16 cellular contexts compared by ENCODE assay signal in genomic region chr1:78079580-78079979, GRCh38. TPM values are rescaled to one million over a fixed set of nuclear protein-coding genes. Genes with fewer than 3 reads are reported as not detected.
DNase-seq lines count a peak whose midpoint lies in the region; ATAC-seq and TF ChIP-seq lines count a peak whose summit lies in the region.
"Had no signal": no experiment of that assay in that cellular context is flagged by ENCODE, and none has a peak within 500 bp of the region (broad histone marks: within the 10 kb centered on the region; RNA-seq: fewer than 3 reads in every experiment).

No MANE protein-coding gene starts in this region.

- peak; percentile 59 for ATAC-seq in PC-3
- ATAC-seq in psoas muscle, result no peak
- ATAC-seq in GM18867 (IDR thresholded peaks at IDR 0.05; ENCODE audit: unreplicated experiment), result no peak
- no peak for ATAC-seq in naive thymus-derived CD4-positive, alpha-beta T cell
- ATAC-seq: gastroesophageal sphincter had no signal

- no peaks in the 10 kb centered on the region for H3K9me2 ChIP-seq in PC-3 (replicated peaks; ENCODE audit: low read length)

- H3K4me1 Mint-ChIP-seq in naive thymus-derived CD4-positive, alpha-beta T cell, result peaks cover 0 to 30% (median 14%) of the 10 kb centered on the region in 7 donors

- no peaks in the 10 kb centered on the region for H3K36me3 Mint-ChIP-seq in naive thymus-derived CD4-positive, alpha-beta T cell

- no peak overlapping the region for H2AFZ ChIP-seq in PC-3 (ENCODE audit: low read length)
- H2AFZ ChIP-seq: parathyroid adenoma had no signal

- H3F3A ChIP-seq in PC-3 (ENCODE audit: low read length, unreplicated experiment), result no peaks in the 10 kb centered on the region

- TF ChIP-seq CTCF in PC-3 (conservative IDR thresholded peaks at IDR 0.05; ENCODE audit: low read depth, low read length) (no peak), choroid plexus epithelial cell (conservative IDR thresholded peaks at IDR 0.05; ENCODE audit: low read depth, low read length) (no peak), psoas muscle (IDR thresholded peaks at IDR 0.05) (no peak), vagina (IDR thresholded peaks at IDR 0.05) (no peak)

- H3K9me3 Mint-ChIP-seq in naive thymus-derived CD4-positive, alpha-beta T cell, result peaks cover 0 to 2% (median 0%) of the 10 kb centered on the region in 11 donors

- H3K27me3 ChIP-seq in PC-3 (ENCODE audit: low read length), result no peaks in the 10 kb centered on the region
- H3K27me3 ChIP-seq in psoas muscle (ENCODE audit: insufficient read depth in 3 of 3, low read length in 2 of 3), result no peaks in the 10 kb centered on the region
- no peaks in the 10 kb centered on the region for H3K27me3 ChIP-seq in vagina
- no peaks in the 10 kb centered on the region for H3K27me3 ChIP-seq in naive thymus-derived CD4-positive, alpha-beta T cell (ENCODE audit: control insufficient read depth in 2 of 2, insufficient read depth in 2 of 2, low read length in 2 of 2)
- H3K27me3 ChIP-seq: BLaER1, gastroesophageal sphincter, tibial nerve had no signal

- H3K36me3 ChIP-seq in PC-3 (ENCODE audit: low read depth, low read length), result no peaks in the 10 kb centered on the region
- no peaks in the 10 kb centered on the region for H3K36me3 ChIP-seq in psoas muscle (ENCODE audit: insufficient read depth in 1 of 2, low read depth in 1 of 2)
- H3K36me3 ChIP-seq in vagina, result no peaks in the 10 kb centered on the region
- no peaks in the 10 kb centered on the region for H3K36me3 ChIP-seq in naive thymus-derived CD4-positive, alpha-beta T cell (ENCODE audit: control insufficient read depth in 2 of 3, insufficient read depth in 3 of 3, low read length in 3 of 3)
- H3K36me3 ChIP-seq: BLaER1, gastroesophageal sphincter, tibial nerve had no signal

- TF ChIP-seq POLR2A in vagina (IDR thresholded peaks at IDR 0.05), result no peak

- no peak overlapping the region for H3K4me3 Mint-ChIP-seq in naive thymus-derived CD4-positive, alpha-beta T cell
- H3K4me3 Mint-ChIP-seq: activated naive CD8-positive, alpha-beta T cell treated with anti-CD3 and anti-CD28 coated beads, Interleukin-2, amount 10 ng/mL, durations not matched to agents 7 days and 5 days had no signal

- CTCF ChIA-PET in PC-3 (lab: Charles Lee), result no interaction called here
- CTCF ChIA-PET in naive thymus-derived CD4-positive, alpha-beta T cell (lab: Charles Lee), result no interaction called here

- peak overlapping the region; percentile 53 for H3K4me2 ChIP-seq in PC-3 (ENCODE audit: low read length)
- H3K4me2 ChIP-seq: BLaER1 had no signal

- 83 to 87% (median 84%) methylated on average over 2 of the region's 2 CpGs for WGBS in psoas muscle, 3 donors

- H3K27ac ChIP-seq in PC-3 (ENCODE audit: low read length) (no peak overlapping the region), psoas muscle (peak overlapping the region; percentile 26), vagina (no peak overlapping the region)
- H3K27ac ChIP-seq in naive thymus-derived CD4-positive, alpha-beta T cell (ENCODE audit: low read depth, low read length), result no peak overlapping the region
- H3K27ac ChIP-seq: BLaER1, parathyroid adenoma, VCaP had no signal

- peak; percentile 63 for DNase-seq in EH (ENCODE audit: low read depth)
- peak; percentile 56 for DNase-seq in PC-3
- peak; percentile 71 for DNase-seq in choroid plexus epithelial cell (ENCODE audit: low read depth)
- DNase-seq in psoas muscle, result no peak
- DNase-seq in NAMALWA (ENCODE audit: low spot score), result no peak
- DNase-seq in vagina (ENCODE audit: extremely low spot score in 2 of 2), result no peak
- no peak for DNase-seq in naive thymus-derived CD4-positive, alpha-beta T cell
- DNase-seq: activated naive CD8-positive, alpha-beta T cell treated with anti-CD3 and anti-CD28 coated beads, Interleukin-2, amount 10 ng/mL, durations not matched to agents 7 days and 5 days; NCI-H1092; NCI-H2227 treated with DMSO at 0.1 percent for 48 hours had no signal

- H3K27ac Mint-ChIP-seq in naive thymus-derived CD4-positive, alpha-beta T cell, result no peak overlapping the region
- H3K27ac Mint-ChIP-seq: activated naive CD8-positive, alpha-beta T cell treated with anti-CD3 and anti-CD28 coated beads, Interleukin-2, amount 10 ng/mL, durations not matched to agents 7 days and 5 days had no signal

- H3K9me3 ChIP-seq in PC-3 (ENCODE audit: low read length), result no peaks in the 10 kb centered on the region
- no peaks in the 10 kb centered on the region for H3K9me3 ChIP-seq in psoas muscle
- no peaks in the 10 kb centered on the region for H3K9me3 ChIP-seq in vagina
- H3K9me3 ChIP-seq in naive thymus-derived CD4-positive, alpha-beta T cell (ENCODE audit: control insufficient read depth in 2 of 3, low read length in 3 of 3), result no peaks in the 10 kb centered on the region
- H3K9me3 ChIP-seq: BLaER1, tibial nerve had no signal

- no peaks in the 10 kb centered on the region for H4K20me1 ChIP-seq in PC-3 (ENCODE audit: low read length)
- H4K20me1 ChIP-seq: BLaER1 had no signal

- H3K79me2 ChIP-seq in PC-3 (ENCODE audit: low read length), result no peaks in the 10 kb centered on the region
- H3K79me2 ChIP-seq: parathyroid adenoma had no signal

- H3K9ac ChIP-seq in PC-3 (ENCODE audit: low read length), result no peak overlapping the region
- H3K9ac ChIP-seq: BLaER1, parathyroid adenoma had no signal

- POLR2A ChIA-PET in PC-3 (lab: Charles Lee; ENCODE audit: unreplicated experiment), result no interaction called here
- POLR2A ChIA-PET in naive thymus-derived CD4-positive, alpha-beta T cell (lab: Charles Lee), result interaction anchor here (0.7 kb wide), 1 partner anchor 161 kb away, joined by 3 read pairs; no protein-coding TSS in a partner anchor

- no peaks in the 10 kb centered on the region for H3K27me3 Mint-ChIP-seq in naive thymus-derived CD4-positive, alpha-beta T cell
- H3K27me3 Mint-ChIP-seq: activated naive CD8-positive, alpha-beta T cell treated with anti-CD3 and anti-CD28 coated beads, Interleukin-2, amount 10 ng/mL, durations not matched to agents 7 days and 5 days had no signal

- H3K4me3 ChIP-seq in PC-3 (ENCODE audit: low read length) (no peak overlapping the region), choroid plexus epithelial cell (ENCODE audit: low read depth, low read length) (no peak overlapping the region), psoas muscle (no peak overlapping the region), vagina (no peak overlapping the region)
- H3K4me3 ChIP-seq in naive thymus-derived CD4-positive, alpha-beta T cell (ENCODE audit: low read length), result no peak overlapping the region
- H3K4me3 ChIP-seq: BLaER1, gastroesophageal sphincter, tibial nerve had no signal

- no TSS peak for BruUV-seq in PC-3 (replicated peaks; lab: Mats Ljungman, UMichigan)

- H3K4me1 ChIP-seq in PC-3 (ENCODE audit: insufficient read depth, low read length), result peaks cover 30% of the 10 kb centered on the region
- H3K4me1 ChIP-seq in psoas muscle, result peaks cover 38% of the 10 kb centered on the region
- H3K4me1 ChIP-seq in vagina, result peaks cover 13% of the 10 kb centered on the region
- no peaks in the 10 kb centered on the region for H3K4me1 ChIP-seq in naive thymus-derived CD4-positive, alpha-beta T cell (ENCODE audit: control insufficient read depth in 2 of 2, insufficient read depth in 2 of 2, low read length in 2 of 2)
- H3K4me1 ChIP-seq: BLaER1, parathyroid adenoma had no signal

- intact Hi-C loops in PC-3 (cut with micrococcal nuclease) (loop anchor here (2.0 kb wide), 1 partner anchor 103 kb away; no protein-coding TSS in a partner anchor), psoas muscle (cut with DNase I) (no loop called here), vagina (cut with DNase I) (no loop called here)
- intact Hi-C loops in naive thymus-derived CD4-positive, alpha-beta T cell (cut with micrococcal nuclease), result no loop called here

RNA-seq across cellular contexts. Expression of gene GIPC2, which starts 33.8 kb away (rescaled TPM):
- total RNA-seq in PC-3 (2014; rRNA removed) (not detected in 2 replicates), psoas muscle (1 to 10 TPM; 1.2 to 1.6 (median 1.4) TPM), vagina (2.7 TPM)
- 1 to 10 TPM in 1 of 3 donors, under 1 TPM in 2; 0.68 to 1.0 (median 0.72) TPM for polyA plus RNA-seq in psoas muscle
- total RNA-seq in naive thymus-derived CD4-positive, alpha-beta T cell, result under 1 TPM in 2 of 5 experiments, not detected in 3; 0.57 to 0.60 TPM
- polyA plus RNA-seq in naive thymus-derived CD4-positive, alpha-beta T cell, result under 1 TPM; 0.05 to 0.32 TPM

Comparison
In these comparisons a context has a peak if more than half of its experiments do, and no peak if none do; other contexts are left out.
1. DNase-seq: peak in EH (single experiment), PC-3 (single experiment) and choroid plexus epithelial cell (single experiment); none in psoas muscle (0 of 2), NAMALWA (single experiment), vagina (0 of 2) and naive thymus-derived CD4-positive, alpha-beta T cell (0 of 9).